In genomic region chr12:51047655-51048540, GRCh38 we compare ENCODE assay signal across 8 cellular contexts. TPM values are rescaled to one million over a fixed set of nuclear protein-coding genes. Genes with fewer than 3 reads are reported as not detected.
DNase-seq lines count a peak whose midpoint lies in the region; ATAC-seq and TF ChIP-seq lines count a peak whose summit lies in the region.

LETMD1 (plus strand) TSS chr12:51048327; CDS start chr12:51048357, 30 bp downstream.

- H3K9me3 ChIP-seq in SK-N-SH = no peaks in the 10 kb centered on the region
- no peaks in the 10 kb centered on the region for H3K9me3 ChIP-seq in suprapubic skin

- WGBS in SK-N-SH (ENCODE audit: low lambda C conversion rate) = 9% methylated on average over 22 of the region's 51 CpGs
- 7% methylated on average over 26 of the region's 51 CpGs for WGBS in suprapubic skin

- peak; percentile 96 for TF ChIP-seq CTCF in GM10266 (IDR thresholded peaks at IDR 0.05; ENCODE audit: control insufficient read depth, insufficient read depth, low read depth, missing control alignments)
- peak; percentile 93 for TF ChIP-seq CTCF in SK-N-SH (IDR thresholded peaks at IDR 0.05)
- TF ChIP-seq CTCF in suprapubic skin (IDR thresholded peaks at IDR 0.05) = peak; percentile 88 to 90

- H3K79me2 ChIP-seq in SK-N-SH (ENCODE audit: insufficient read depth) = peaks cover 43% of the 10 kb centered on the region

- H3K36me3 ChIP-seq in SK-N-SH (replicated peaks in 1 of 2; ENCODE audit: control insufficient read depth in 1 of 2, insufficient read depth in 2 of 2, low read length in 1 of 2) (peaks cover 7 to 24% of the 10 kb centered on the region in 2 experiments), suprapubic skin (peaks cover 14% of the 10 kb centered on the region)

- H3K4me2 ChIP-seq in SK-N-SH = peak within 1 kb of the TSS; percentile 95

- POLR2A ChIA-PET in SK-N-SH (lab: Yijun Ruan, JAX) = interaction anchor here (1.3 to 1.5 kb wide), 3 partner anchors 13 to 36 kb away, joined by 3 to 4 read pairs (median 3); partner anchors contain the start of gene CSRNP2

- no peaks in the 10 kb centered on the region for H3F3A ChIP-seq in SK-N-SH (replicated peaks; ENCODE audit: insufficient read depth)

- TF ChIP-seq RAD21 in SK-N-SH (IDR thresholded peaks at IDR 0.05; ENCODE audit: low read length) = peak; percentile 67

- H3K4me3 ChIP-seq in SK-N-SH (ENCODE audit: low read depth in 2 of 2, low read length in 1 of 2) (peak within 1 kb of the TSS; percentile 85), suprapubic skin (peak within 1 kb of the TSS; percentile 78)

- H3K4me1 ChIP-seq in SK-N-SH (ENCODE audit: control insufficient read depth in 1 of 2, insufficient read depth in 2 of 2, low read depth in 1 of 2, low read length in 1 of 2) (peaks cover 4 to 11% of the 10 kb centered on the region in 2 experiments; a peak in 2 of 4 replicates), suprapubic skin (peaks cover 26% of the 10 kb centered on the region)

- H3K27me3 ChIP-seq in SK-N-SH (ENCODE audit: insufficient read depth) (no peaks in the 10 kb centered on the region), suprapubic skin (no peaks in the 10 kb centered on the region)

- TF ChIP-seq EP300 in SK-N-SH (IDR thresholded peaks at IDR 0.05; ENCODE audit: borderline replicate concordance in 1 of 2, low read depth in 1 of 2, low read length in 1 of 2) (no peak), suprapubic skin (IDR thresholded peaks at IDR 0.05) (no peak)

- H3K27ac ChIP-seq in SK-N-SH (ENCODE audit: low read depth in 2 of 2, low read length in 1 of 2) (peak within 1 kb of the TSS; percentile 78 to 96), suprapubic skin (peak within 1 kb of the TSS; percentile 95)

- H2AFZ ChIP-seq in SK-N-SH (ENCODE audit: low read depth) = peak within 1 kb of the TSS; percentile 66

- CTCF ChIA-PET in SK-N-SH (lab: Yijun Ruan, JAX) = interaction anchor here (0.6 to 1.7 kb wide), 20 partner anchors 8 to 293 kb away, joined by 3 to 5 read pairs (median 3); partner anchors contain the start of genes POU6F1 and SLC11A2

- peak; percentile 95 for ATAC-seq in HG02588 (IDR thresholded peaks at IDR 0.05; ENCODE audit: unreplicated experiment)

- H3K9me2 ChIP-seq in SK-N-SH = no peaks in the 10 kb centered on the region

- H3K9ac ChIP-seq in SK-N-SH = peak within 1 kb of the TSS; percentile 70

- H4K20me1 ChIP-seq in SK-N-SH (ENCODE audit: insufficient read depth) = no peaks in the 10 kb centered on the region

- peak; percentile 52 to 59 for TF ChIP-seq POLR2A in suprapubic skin (IDR thresholded peaks at IDR 0.05)

- peak; percentile 89 for DNase-seq in GM10266 (ENCODE audit: extremely low spot score)
- peak; percentile 87 for DNase-seq in NCI-H1048 (lab: John Stamatoyannopoulos, UW)
- peak; percentile 92 for DNase-seq in SK-N-SH
- DNase-seq in activated naive CD4-positive, alpha-beta T cell treated with anti-CD3 and anti-CD28 coated beads, Interleukin-2, amount 50 U/mL, for 16 hours = peak; percentile 89
- peak; percentile 99 for DNase-seq in globus pallidus (ENCODE audit: low spot score)
- DNase-seq in nucleus accumbens (lab: John Stamatoyannopoulos, UW) = peak; percentile 75 to 99 (median 96)
- DNase-seq in suprapubic skin (ENCODE audit: low spot score in 2 of 2) = peak; percentile 94 to 95

TF ChIP-seq in SK-N-SH, 30 proteins besides CTCF, POLR2A, EP300 and RAD21:
- TF ChIP-seq MAX (IDR thresholded peaks at IDR 0.05; ENCODE audit: low read depth) (peak; percentile 88), POLR2AphosphoS5 (IDR thresholded peaks at IDR 0.05; ENCODE audit: low read depth, low read length) (peak; percentile 87), FOSL2 (IDR thresholded peaks at IDR 0.05; ENCODE audit: borderline replicate concordance, low read depth) (no peak), RFX5 (IDR thresholded peaks at IDR 0.05; ENCODE audit: low read length) (peak; percentile 40; the same call in 1 of the 2 replicates), CHD2 (IDR thresholded peaks at IDR 0.05; ENCODE audit: low read length, partially characterized antibody) (peak; percentile 28), TCF12 (IDR thresholded peaks at IDR 0.05) (peak; percentile 32; the same call in 1 of the 2 replicates), ELF1 (IDR thresholded peaks at IDR 0.05) (peak; percentile 94), MXI1 (IDR thresholded peaks at IDR 0.05; ENCODE audit: low read depth, low read length) (peak; percentile 65), NFIC (IDR thresholded peaks at IDR 0.05; ENCODE audit: borderline replicate concordance) (peak; percentile 31; the same call in 1 of the 2 replicates), IRF3 (IDR thresholded peaks at IDR 0.05; ENCODE audit: low read depth, low read length) (no peak; the same call in 1 of the 2 replicates), TEAD4 (IDR thresholded peaks at IDR 0.05; ENCODE audit: borderline replicate concordance, insufficient read depth) (no peak), MEF2A (IDR thresholded peaks at IDR 0.05; ENCODE audit: borderline replicate concordance, low read depth) (no peak), SMC3 (IDR thresholded peaks at IDR 0.05; ENCODE audit: low read depth, low read length) (peak; percentile 56), SIN3A (IDR thresholded peaks at IDR 0.05; ENCODE audit: borderline replicate concordance, low read depth, low read length) (peak; percentile 86), GABPA (IDR thresholded peaks at IDR 0.05; ENCODE audit: low read depth) (peak; percentile 87), EZH2phosphoT487 (IDR thresholded peaks at IDR 0.05; ENCODE audit: borderline replicate concordance, low read depth) (no peak), YY1 (IDR thresholded peaks at IDR 0.05; ENCODE audit: low read depth) (peak; percentile 92), NRF1 (IDR thresholded peaks at IDR 0.05; ENCODE audit: low read depth, low read length) (peak; percentile 49; the same call in 1 of the 2 replicates), GATA2 (CRISPR knock-in tag; IDR thresholded peaks at IDR 0.05) (no peak), TAF1 (IDR thresholded peaks at IDR 0.05; ENCODE audit: borderline replicate concordance, low read depth, low read length) (peak; percentile 76)
- TF ChIP-seq, protein P1, sequence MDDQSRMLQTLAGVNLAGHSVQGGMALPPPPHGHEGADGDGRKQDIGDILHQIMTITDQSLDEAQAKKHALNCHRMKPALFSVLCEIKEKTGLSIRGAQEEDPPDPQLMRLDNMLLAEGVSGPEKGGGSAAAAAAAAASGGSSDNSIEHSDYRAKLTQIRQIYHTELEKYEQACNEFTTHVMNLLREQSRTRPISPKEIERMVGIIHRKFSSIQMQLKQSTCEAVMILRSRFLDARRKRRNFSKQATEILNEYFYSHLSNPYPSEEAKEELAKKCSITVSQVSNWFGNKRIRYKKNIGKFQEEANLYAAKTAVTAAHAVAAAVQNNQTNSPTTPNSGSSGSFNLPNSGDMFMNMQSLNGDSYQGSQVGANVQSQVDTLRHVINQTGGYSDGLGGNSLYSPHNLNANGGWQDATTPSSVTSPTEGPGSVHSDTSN (IDR thresholded peaks at IDR 0.05) = no peak; the same call in 1 of the 2 replicates
- TF ChIP-seq, protein P2, sequence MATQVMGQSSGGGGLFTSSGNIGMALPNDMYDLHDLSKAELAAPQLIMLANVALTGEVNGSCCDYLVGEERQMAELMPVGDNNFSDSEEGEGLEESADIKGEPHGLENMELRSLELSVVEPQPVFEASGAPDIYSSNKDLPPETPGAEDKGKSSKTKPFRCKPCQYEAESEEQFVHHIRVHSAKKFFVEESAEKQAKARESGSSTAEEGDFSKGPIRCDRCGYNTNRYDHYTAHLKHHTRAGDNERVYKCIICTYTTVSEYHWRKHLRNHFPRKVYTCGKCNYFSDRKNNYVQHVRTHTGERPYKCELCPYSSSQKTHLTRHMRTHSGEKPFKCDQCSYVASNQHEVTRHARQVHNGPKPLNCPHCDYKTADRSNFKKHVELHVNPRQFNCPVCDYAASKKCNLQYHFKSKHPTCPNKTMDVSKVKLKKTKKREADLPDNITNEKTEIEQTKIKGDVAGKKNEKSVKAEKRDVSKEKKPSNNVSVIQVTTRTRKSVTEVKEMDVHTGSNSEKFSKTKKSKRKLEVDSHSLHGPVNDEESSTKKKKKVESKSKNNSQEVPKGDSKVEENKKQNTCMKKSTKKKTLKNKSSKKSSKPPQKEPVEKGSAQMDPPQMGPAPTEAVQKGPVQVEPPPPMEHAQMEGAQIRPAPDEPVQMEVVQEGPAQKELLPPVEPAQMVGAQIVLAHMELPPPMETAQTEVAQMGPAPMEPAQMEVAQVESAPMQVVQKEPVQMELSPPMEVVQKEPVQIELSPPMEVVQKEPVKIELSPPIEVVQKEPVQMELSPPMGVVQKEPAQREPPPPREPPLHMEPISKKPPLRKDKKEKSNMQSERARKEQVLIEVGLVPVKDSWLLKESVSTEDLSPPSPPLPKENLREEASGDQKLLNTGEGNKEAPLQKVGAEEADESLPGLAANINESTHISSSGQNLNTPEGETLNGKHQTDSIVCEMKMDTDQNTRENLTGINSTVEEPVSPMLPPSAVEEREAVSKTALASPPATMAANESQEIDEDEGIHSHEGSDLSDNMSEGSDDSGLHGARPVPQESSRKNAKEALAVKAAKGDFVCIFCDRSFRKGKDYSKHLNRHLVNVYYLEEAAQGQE (IDR thresholded peaks at IDR 0.05; ENCODE audit: low read depth, low read length) = peak; percentile 88

RNA-seq across cellular contexts. Expression of gene LETMD1, which starts in this region (rescaled TPM):
- polyA plus RNA-seq in SK-N-SH (2012; rRNA removed) = 67.8 and 99.3 TPM in 2 replicates
- polyA plus RNA-seq in SK-N-SH (2012; cell fraction: cytosol; rRNA removed) = 50.2 and 57.7 TPM in 2 replicates
- polyA plus RNA-seq in SK-N-SH (2012; cell fraction: nucleus; rRNA removed) = 149 and 222 TPM in 2 replicates
- 10 to 100 TPM; 38.5 to 93.2 (median 72.3) TPM for total RNA-seq in suprapubic skin

Comparison
In these comparisons a context has a peak if more than half of its experiments do, and no peak if none do; other contexts are left out.
1. Peak in every context shown above with its lines: DNase-seq, ATAC-seq, H3K4me3 ChIP-seq and H3K27ac ChIP-seq.